21 cellular contexts compared by ENCODE assay signal in genomic region chr11:21446939-21447590, GRCh38.
A peak's percentile ranks its signal among the peaks of the same experiment; 100 is the strongest.
DNase-seq lines count a peak whose midpoint lies in the region; ATAC-seq, FAIRE-seq and TF ChIP-seq lines count a peak whose summit lies in the region.
"Had no signal": no experiment of that assay in that cellular context is flagged by ENCODE, and none has a peak within 500 bp of the region (broad histone marks: within the 10 kb centered on the region; RNA-seq: fewer than 3 reads in every experiment).

No MANE protein-coding gene starts in this region.

- H3K9me3 ChIP-seq in keratinocyte (ENCODE audit: control insufficient read depth, low read depth, low read length), result no peaks in the 10 kb centered on the region
- H3K9me3 ChIP-seq: pancreas had no signal

- H3K9me3 Mint-ChIP-seq in GM23338 (no peaks in the 10 kb centered on the region), T-cell (peaks cover 0 to 22% (median 10%) of the 10 kb centered on the region in 3 donors)
- H3K9me3 Mint-ChIP-seq: H9 had no signal

- H3K27ac Mint-ChIP-seq in GM23338 (0 out of 2 replicates have a peak overlapping the region, but pooled peaks have one; percentile 48), T-cell (no peak overlapping the region)
- H3K27ac Mint-ChIP-seq: activated T-helper 2 cell treated with anti-CD3 and anti-CD28 coated beads, Interferon-gamma antibody, Interleukin-2, Interleukin-4, amounts not matched to agents 10 μg/mL and 5 μg/mL and 100 μg/mL, durations not matched to agents 14 hours and 24 hours and 36 hours; T-helper 2 cell treated with Interferon-gamma antibody and Interleukin-4, amounts not matched to agents 5 μg/mL and 100 μg/mL, for 36 hours had no signal

- POLR2A ChIA-PET in T-cell (lab: Charles Lee), result no interaction called here

- H3K4me3 ChIP-seq in GM23338, result no peak overlapping the region
- H3K4me3 ChIP-seq in keratinocyte (ENCODE audit: control insufficient read depth in 2 of 3, extremely low read depth in 1 of 3, insufficient read depth in 2 of 3, low read depth in 1 of 3, low read length in 3 of 3), result no peak overlapping the region
- H3K4me3 ChIP-seq: pancreas, skin epidermis, tibial artery had no signal

- H3K4me3 Mint-ChIP-seq in GM23338 (no peak overlapping the region), T-cell (no peak overlapping the region)
- H3K4me3 Mint-ChIP-seq: H9; T-helper 2 cell treated with Interferon-gamma antibody and Interleukin-4, amounts not matched to agents 5 μg/mL and 100 μg/mL, for 36 hours had no signal

- H3K36me3 Mint-ChIP-seq in GM23338 (ENCODE audit: low read depth), result no peaks in the 10 kb centered on the region
- H3K36me3 Mint-ChIP-seq in T-cell, result no peaks in the 10 kb centered on the region

- H3K4me2 ChIP-seq in GM23338 (no peak overlapping the region), keratinocyte (ENCODE audit: control insufficient read depth, extremely low read depth, insufficient read depth, low read depth, low read length) (no peak overlapping the region)

- H4K20me1 ChIP-seq in GM23338 (replicated peaks; ENCODE audit: insufficient read depth) (no peaks in the 10 kb centered on the region), keratinocyte (ENCODE audit: control insufficient read depth, extremely low read depth, insufficient read depth, low read length) (no peaks in the 10 kb centered on the region)

- intact Hi-C loops in left cardiac atrium (cut with DNase I), result no loop called here

- dilution Hi-C loops in keratinocyte (cut with MboI; ENCODE audit: extremely low pct_ligation_motif_present, low sequenced_read_pairs), result no loop called here

- H3K9me1 ChIP-seq in keratinocyte (ENCODE audit: control insufficient read depth, extremely low read depth, insufficient read depth, low read length), result no peaks in the 10 kb centered on the region

- H3K27ac ChIP-seq in GM23338 (ENCODE audit: low read depth) (no peak overlapping the region), keratinocyte (ENCODE audit: control insufficient read depth, insufficient read depth, low read length) (no peak overlapping the region)
- H3K27ac ChIP-seq: pancreas, skin epidermis, tibial artery had no signal

- H3K27me3 Mint-ChIP-seq in GM23338 (ENCODE audit: insufficient read depth, low read depth, poor library complexity), result no peaks in the 10 kb centered on the region
- no peaks in the 10 kb centered on the region for H3K27me3 Mint-ChIP-seq in T-cell

- H3K79me2 ChIP-seq in GM23338 (replicated peaks; ENCODE audit: insufficient read depth), result no peaks in the 10 kb centered on the region
- no peaks in the 10 kb centered on the region for H3K79me2 ChIP-seq in keratinocyte (ENCODE audit: control insufficient read depth, insufficient read depth, low read length)

- H3K4me1 ChIP-seq in GM23338 (ENCODE audit: insufficient read depth) (no peaks in the 10 kb centered on the region), keratinocyte (ENCODE audit: control insufficient read depth, extremely low read depth, insufficient read depth, low read length) (no peaks in the 10 kb centered on the region)
- H3K4me1 ChIP-seq: Caco-2, pancreas, tibial artery had no signal

- TF ChIP-seq CTCF in GM23338 (conservative IDR thresholded peaks at IDR 0.05; ENCODE audit: low read depth in 2 of 2) (no peak), keratinocyte (optimal IDR thresholded peaks at IDR 0.05 in 1 of 3, IDR thresholded peaks at IDR 0.05 in 1 of 3, conservative IDR thresholded peaks at IDR 0.05 in 1 of 3; ENCODE audit: extremely low read depth in 1 of 3, insufficient read depth in 2 of 3, low read length in 3 of 3) (no peak)

- CTCF ChIA-PET in T-cell (lab: Charles Lee), result no interaction called here

- no peaks in the 10 kb centered on the region for H3F3A ChIP-seq in GM23338 (replicated peaks; ENCODE audit: low read depth)

- no peaks in the 10 kb centered on the region for H3K36me3 ChIP-seq in GM23338 (ENCODE audit: insufficient read depth)
- no peaks in the 10 kb centered on the region for H3K36me3 ChIP-seq in keratinocyte (ENCODE audit: control insufficient read depth in 2 of 2, extremely low read depth in 1 of 2, insufficient read depth in 2 of 2, low read length in 2 of 2)
- H3K36me3 ChIP-seq: pancreas, tibial artery had no signal

- H2AFZ ChIP-seq in GM23338 (peak overlapping the region; percentile 89; the same call in 1 of the 2 replicates), keratinocyte (ENCODE audit: control insufficient read depth, low read length) (no peak overlapping the region)

- FAIRE-seq in keratinocyte (lab: Jason Lieb, UNC), result peak; percentile 89
- FAIRE-seq: endometrium, frontal cortex, pancreas had no signal

- ATAC-seq in GM18858 (IDR thresholded peaks at IDR 0.05; ENCODE audit: unreplicated experiment) (peak; percentile 59), GM23338 (no peak), HG03432 (IDR thresholded peaks at IDR 0.05; ENCODE audit: unreplicated experiment) (peak; percentile 90), T-cell (replicated peaks in 1 of 4) (no peak), left cardiac atrium (no peak), GM21825 (IDR thresholded peaks at IDR 0.05; ENCODE audit: unreplicated experiment) (no peak)
- ATAC-seq: pancreas had no signal

- no peak overlapping the region for H3K9ac ChIP-seq in keratinocyte (ENCODE audit: control insufficient read depth, extremely low read depth, insufficient read depth, low read length)

- H3K4me1 Mint-ChIP-seq in GM23338 (peaks cover 7% of the 10 kb centered on the region; the same call in 2 of the 3 replicates), T-cell (no peaks in the 10 kb centered on the region)

- H3K9me2 ChIP-seq in GM23338 (ENCODE audit: insufficient read depth), result no peaks in the 10 kb centered on the region; the same call in 1 of the 2 replicates

- no peak for DNase-seq in GM23338 (ENCODE audit: low spot score)
- no peak for DNase-seq in keratinocyte (ENCODE audit: low read depth, low spot score)
- DNase-seq in T-cell, result no peak
- DNase-seq in LoVo (ENCODE audit: low spot score), result no peak
- no peak for DNase-seq in left cardiac atrium
- DNase-seq: AML-193, Caco-2, GF-D8, NCI-H1436 treated with DMSO at 0.1 percent for 48 hours, NCI-H446 treated with DMSO at 0.1 percent for 48 hours, pancreas, tibial artery had no signal

- no peaks in the 10 kb centered on the region for H3K27me3 ChIP-seq in GM23338 (ENCODE audit: insufficient read depth)
- no peaks in the 10 kb centered on the region for H3K27me3 ChIP-seq in keratinocyte (ENCODE audit: control insufficient read depth, extremely low read depth, insufficient read depth, low read length)
- H3K27me3 ChIP-seq: pancreas, tibial artery had no signal

TF ChIP-seq in GM23338, 12 proteins besides CTCF, POLR2A, EP300 and RAD21 (continues in another document):
- TF ChIP-seq NANOG (IDR thresholded peaks at IDR 0.05; ENCODE audit: borderline replicate concordance) (no peak), CREB1 (CRISPR knock-in tag; IDR thresholded peaks at IDR 0.05; ENCODE audit: low read depth) (no peak), REST (IDR thresholded peaks at IDR 0.05; ENCODE audit: unreplicated experiment) (no peak)

Comparison
In these comparisons a context has a peak if more than half of its experiments do, and no peak if none do; other contexts are left out.
1. ATAC-seq: peak in GM18858 (single experiment) and HG03432 (single experiment); none in GM23338 (single experiment), T-cell (0 of 4), left cardiac atrium (0 of 2) and GM21825 (single experiment).